In genomic region chr6:161035182-161035980, GRCh38 we compare ENCODE assay signal across 1 cellular context.
TF ChIP-seq lines count a peak whose summit lies in the region.

No MANE protein-coding gene starts in this region.

TF ChIP-seq in WTC11, 78 proteins besides CTCF, POLR2A, EP300 and RAD21 (continued from another document):
- TF ChIP-seq ZNF425 (CRISPR knock-in tag; conservative IDR thresholded peaks at IDR 0.05) (no peak), NR3C1 (CRISPR knock-in tag; conservative IDR thresholded peaks at IDR 0.05; ENCODE audit: low read depth) (no peak), ZNF121 (CRISPR knock-in tag; IDR thresholded peaks at IDR 0.05) (no peak), AFF4 (CRISPR knock-in tag; IDR thresholded peaks at IDR 0.05; ENCODE audit: borderline replicate concordance) (no peak), ZNF263 (CRISPR knock-in tag; IDR thresholded peaks at IDR 0.05; ENCODE audit: low read depth) (no peak), MYBL2 (CRISPR knock-in tag; IDR thresholded peaks at IDR 0.05) (no peak), E2F5 (CRISPR knock-in tag; IDR thresholded peaks at IDR 0.05) (no peak), USF1 (CRISPR knock-in tag; IDR thresholded peaks at IDR 0.05) (no peak), NFE2L1 (CRISPR knock-in tag; IDR thresholded peaks at IDR 0.05) (no peak), E2F4 (CRISPR knock-in tag; IDR thresholded peaks at IDR 0.05; ENCODE audit: borderline replicate concordance, low read depth) (no peak), CDX4 (CRISPR knock-in tag; IDR thresholded peaks at IDR 0.05; ENCODE audit: borderline replicate concordance) (no peak), CREB1 (CRISPR knock-in tag; IDR thresholded peaks at IDR 0.05) (no peak)
